In the genomic region with DNA sequence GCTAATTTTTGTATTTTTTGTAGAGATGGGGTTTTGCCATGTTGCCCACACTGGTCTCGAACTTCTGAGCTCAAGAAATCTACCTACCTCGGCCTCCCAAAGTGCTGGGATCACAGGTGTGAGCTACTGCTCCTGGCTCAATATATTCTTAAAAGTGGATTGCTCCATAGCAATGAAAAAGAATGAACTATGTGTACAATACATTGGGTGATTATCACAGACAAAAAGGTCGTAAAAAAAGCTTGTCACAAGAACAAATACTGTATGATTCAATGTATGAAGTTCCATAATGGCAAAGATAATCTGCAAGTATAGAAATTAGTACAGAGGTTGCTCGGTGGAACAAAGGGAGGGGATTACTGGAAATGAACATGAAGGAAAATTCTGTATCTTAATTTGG, we compare ENCODE assay signal across 37 cellular contexts.
"Had no signal": no experiment of that assay in that cellular context is flagged by ENCODE, and none has a peak within 500 bp of the region (broad histone marks: within the 10 kb centered on the region; RNA-seq: fewer than 3 reads in every experiment).

No MANE protein-coding gene starts in this region.

- H3K36me3 ChIP-seq: cardiac muscle cell had no signal

- H3K27ac ChIP-seq: cardiac muscle cell, VCaP had no signal

- H3K9me3 Mint-ChIP-seq: activated B cell treated with CpG ODN at 0.5 μM for 24 hours; activated CD4-positive, alpha-beta memory T cell treated with anti-CD3 and anti-CD28 coated beads for 36 hours; activated CD4-positive, alpha-beta T cell treated with anti-CD3 and anti-CD28 coated beads, Interleukin-2, amount 10 ng/mL, durations not matched to agents 24 days and 14 days; activated naive CD4-positive, alpha-beta T cell treated with anti-CD3 and anti-CD28 coated beads for 36 hours; activated naive CD4-positive, alpha-beta T cell treated with anti-CD3 and anti-CD28 coated beads, Interleukin-2, amount 50 U/mL, for 72 hours; activated naive CD8-positive, alpha-beta T cell treated with anti-CD3 and anti-CD28 coated beads for 36 hours; activated T-cell treated with anti-CD3 and anti-CD28 coated beads, Interleukin-2, amount 50 U/mL, for 4 hours; activated T-cell treated with anti-CD3 and anti-CD28 coated beads, Interleukin-2, amount 50 U/mL, for 72 hours; activated T-helper 1 cell treated with anti-CD3 and anti-CD28 coated beads, Interleukin-12 subunit alpha, Interleukin-12 subunit beta, Interleukin-2, Interleukin-4 antibody, amounts not matched to agents 30 ng/mL and 10 ng/mL and 1 ng/mL, durations not matched to agents 14 hours and 24 hours and 36 hours; activated T-helper 17 cell treated with anti-CD3 and anti-CD28 coated beads, Interleukin-2, amount 50 U/mL, for 72 hours; central memory CD8-positive, alpha-beta T cell; T-helper 1 cell treated with Interleukin-12 subunit alpha and Interleukin-12 subunit beta and Interleukin-4 antibody, amounts not matched to agents 30 μg/mL and 1 μg/mL, for 36 hours; T-helper 2 cell treated with Interferon-gamma antibody and Interleukin-4, amounts not matched to agents 5 μg/mL and 100 μg/mL, for 36 hours had no signal

- H3K4me3 Mint-ChIP-seq: activated B cell treated with CpG ODN at 0.5 μM for 24 hours; activated CD4-positive, alpha-beta memory T cell treated with anti-CD3 and anti-CD28 coated beads for 36 hours; activated CD4-positive, alpha-beta T cell treated with anti-CD3 and anti-CD28 coated beads, Interleukin-2, amount 10 ng/mL, durations not matched to agents 24 days and 14 days; activated CD8-positive, alpha-beta T cell treated with anti-CD3 and anti-CD28 coated beads for 36 hours; activated naive CD4-positive, alpha-beta T cell treated with anti-CD3 and anti-CD28 coated beads for 36 hours; activated naive CD8-positive, alpha-beta T cell treated with anti-CD3 and anti-CD28 coated beads for 36 hours; activated T-cell treated with anti-CD3 and anti-CD28 coated beads, Interleukin-2, amount 50 U/mL, for 4 hours; activated T-cell treated with anti-CD3 and anti-CD28 coated beads, Interleukin-2, amount 50 U/mL, for 72 hours; activated T-helper 1 cell treated with anti-CD3 and anti-CD28 coated beads, Interleukin-12 subunit alpha, Interleukin-12 subunit beta, Interleukin-2, Interleukin-4 antibody, amounts not matched to agents 30 ng/mL and 10 ng/mL and 1 ng/mL, durations not matched to agents 14 hours and 24 hours and 36 hours; activated T-helper 17 cell treated with anti-CD3 and anti-CD28 coated beads, Interleukin-2, amount 50 U/mL, for 72 hours; brain; central memory CD8-positive, alpha-beta T cell; T-helper 1 cell treated with Interleukin-12 subunit alpha and Interleukin-12 subunit beta and Interleukin-4 antibody, amounts not matched to agents 30 μg/mL and 1 μg/mL, for 36 hours; T-helper 2 cell treated with Interferon-gamma antibody and Interleukin-4, amounts not matched to agents 5 μg/mL and 100 μg/mL, for 36 hours had no signal

- H3K36me3 Mint-ChIP-seq: activated CD4-positive, alpha-beta memory T cell treated with anti-CD3 and anti-CD28 coated beads for 36 hours; activated naive CD4-positive, alpha-beta T cell treated with anti-CD3 and anti-CD28 coated beads, Interleukin-2, amount 50 U/mL, for 72 hours; activated naive CD8-positive, alpha-beta T cell treated with anti-CD3 and anti-CD28 coated beads for 36 hours; brain had no signal

- ATAC-seq: activated CD8-positive, alpha-beta T cell treated with anti-CD3 and anti-CD28 coated beads for 36 hours; activated naive CD4-positive, alpha-beta T cell treated with anti-CD3 and anti-CD28 coated beads, Interleukin-2, amount 50 U/mL, for 72 hours; activated T-cell treated with anti-CD3 and anti-CD28 coated beads, Interleukin-2, amount 50 U/mL, for 4 hours; activated T-cell treated with anti-CD3 and anti-CD28 coated beads, Interleukin-2, amount 50 U/mL, for 72 hours; activated T-helper 17 cell treated with anti-CD3 and anti-CD28 coated beads, Interleukin-2, amount 50 U/mL, for 72 hours had no signal

- FAIRE-seq: bronchial epithelial cell, TTC549 had no signal

- H3K27me3 Mint-ChIP-seq: activated B cell treated with CpG ODN at 0.5 μM for 24 hours; activated CD4-positive, alpha-beta memory T cell treated with anti-CD3 and anti-CD28 coated beads for 36 hours; activated CD4-positive, alpha-beta T cell treated with anti-CD3 and anti-CD28 coated beads, Interleukin-2, amount 10 ng/mL, durations not matched to agents 24 days and 14 days; activated CD8-positive, alpha-beta T cell treated with anti-CD3 and anti-CD28 coated beads for 36 hours; activated naive CD8-positive, alpha-beta T cell treated with anti-CD3 and anti-CD28 coated beads for 36 hours; activated T-helper 17 cell treated with anti-CD3 and anti-CD28 coated beads, Interleukin-2, amount 50 U/mL, for 72 hours; central memory CD8-positive, alpha-beta T cell had no signal

- H3K27ac Mint-ChIP-seq: activated B cell treated with CpG ODN at 0.5 μM for 24 hours; activated CD4-positive, alpha-beta memory T cell treated with anti-CD3 and anti-CD28 coated beads for 36 hours; activated CD4-positive, alpha-beta T cell treated with anti-CD3 and anti-CD28 coated beads, Interleukin-2, amount 10 ng/mL, durations not matched to agents 24 days and 14 days; activated CD8-positive, alpha-beta T cell treated with anti-CD3 and anti-CD28 coated beads for 36 hours; activated naive CD4-positive, alpha-beta T cell treated with anti-CD3 and anti-CD28 coated beads for 36 hours; activated naive CD4-positive, alpha-beta T cell treated with anti-CD3 and anti-CD28 coated beads, Interleukin-2, amount 50 U/mL, for 72 hours; activated naive CD8-positive, alpha-beta T cell treated with anti-CD3 and anti-CD28 coated beads for 36 hours; activated T-cell treated with anti-CD3 and anti-CD28 coated beads, Interleukin-2, amount 50 U/mL, for 72 hours; activated T-helper 1 cell treated with anti-CD3 and anti-CD28 coated beads, Interleukin-12 subunit alpha, Interleukin-12 subunit beta, Interleukin-2, Interleukin-4 antibody, amounts not matched to agents 30 ng/mL and 10 ng/mL and 1 ng/mL, durations not matched to agents 14 hours and 24 hours and 36 hours; activated T-helper 17 cell treated with anti-CD3 and anti-CD28 coated beads, Interleukin-2, amount 50 U/mL, for 72 hours; brain; T-helper 1 cell treated with Interleukin-12 subunit alpha and Interleukin-12 subunit beta and Interleukin-4 antibody, amounts not matched to agents 30 μg/mL and 1 μg/mL, for 36 hours; T-helper 2 cell treated with Interferon-gamma antibody and Interleukin-4, amounts not matched to agents 5 μg/mL and 100 μg/mL, for 36 hours had no signal

- H3K4me3 ChIP-seq: cardiac muscle cell had no signal

- DNase-seq: activated B cell treated with CpG ODN at 0.5 μM for 24 hours; activated CD4-positive, alpha-beta memory T cell treated with anti-CD3 and anti-CD28 coated beads for 36 hours; activated CD4-positive, alpha-beta T cell treated with anti-CD3 and anti-CD28 coated beads for 4 hours; activated CD4-positive, alpha-beta T cell treated with anti-CD3 and anti-CD28 coated beads, Interleukin-2, amount 10 ng/mL, durations not matched to agents 24 days and 14 days; activated CD4-positive, alpha-beta T cell treated with anti-CD3 and anti-CD28 coated beads, Interleukin-2, amount 50 U/mL, for 1 hour; activated CD4-positive, alpha-beta T cell treated with anti-CD3 and anti-CD28 coated beads, Interleukin-2, amount 50 U/mL, for 4 hours; activated CD4-positive, CD25-positive, alpha-beta regulatory T cell treated with anti-CD3 and anti-CD28 coated beads, Interleukin-2, amount 50 U/mL, for 72 hours; activated CD8-positive, alpha-beta memory T cell treated with anti-CD3 and anti-CD28 coated beads, Interleukin-2, amount 50 U/mL, for 4 hours; activated CD8-positive, alpha-beta T cell treated with anti-CD3 and anti-CD28 coated beads for 36 hours; activated effector memory CD4-positive, alpha-beta T cell treated with anti-CD3 and anti-CD28 coated beads, Interleukin-2, amount 50 U/mL, for 16 hours; activated gamma-delta T cell treated with Interleukin-2 at 50 U/mL for 16 hours; activated naive CD4-positive, alpha-beta T cell; activated naive CD4-positive, alpha-beta T cell treated with anti-CD3 and anti-CD28 coated beads for 36 hours; activated naive CD4-positive, alpha-beta T cell treated with anti-CD3 and anti-CD28 coated beads, Interleukin-2, amount 50 U/mL, for 16 hours; activated naive CD8-positive, alpha-beta T cell treated with anti-CD3 and anti-CD28 coated beads for 36 hours; activated T-cell treated with anti-CD3 and anti-CD28 coated beads for 4 hours; activated T-cell treated with anti-CD3 and anti-CD28 coated beads, Interleukin-2, amount 50 U/mL, for 1 hour; activated T-cell treated with anti-CD3 and anti-CD28 coated beads, Interleukin-2, amount 50 U/mL, for 4 hours; activated T-cell treated with anti-CD3 and anti-CD28 coated beads, Interleukin-2, amount 50 U/mL, for 72 hours; amygdala; anterior cingulate cortex; caudate nucleus; cerebellar nuclear complex; T-helper 1 cell; T-helper 2 cell; T-helper 9 cell had no signal

- H3K4me1 Mint-ChIP-seq: activated CD4-positive, alpha-beta T cell treated with anti-CD3 and anti-CD28 coated beads, Interleukin-2, amount 10 ng/mL, durations not matched to agents 24 days and 14 days; activated naive CD8-positive, alpha-beta T cell treated with anti-CD3 and anti-CD28 coated beads for 36 hours; activated T-helper 17 cell treated with anti-CD3 and anti-CD28 coated beads, Interleukin-2, amount 50 U/mL, for 72 hours; central memory CD8-positive, alpha-beta T cell had no signal

- H3K27me3 ChIP-seq: cardiac muscle cell had no signal
